In genomic region chr10:56902554-56902953, GRCh38 we compare ENCODE assay signal across 24 cellular contexts.
DNase-seq lines count a peak whose midpoint lies in the region; ATAC-seq, FAIRE-seq and TF ChIP-seq lines count a peak whose summit lies in the region.
"Had no signal": no experiment of that assay in that cellular context is flagged by ENCODE, and none has a peak within 500 bp of the region (broad histone marks: within the 10 kb centered on the region; RNA-seq: fewer than 3 reads in every experiment).

No MANE protein-coding gene starts in this region.

- TF ChIP-seq POLR2A in A549 (IDR thresholded peaks at IDR 0.05; ENCODE audit: low read length) = no peak
- no peak for TF ChIP-seq POLR2A in IMR-90 (IDR thresholded peaks at IDR 0.05; ENCODE audit: low read depth, low read length)
- no peak for TF ChIP-seq POLR2A in K562 (conservative IDR thresholded peaks at IDR 0.05)

- CTCF ChIA-PET in A549 (lab: Yijun Ruan, JAX) = no interaction called here
- CTCF ChIA-PET in IMR-90 (lab: Yijun Ruan, JAX) = no interaction called here
- CTCF ChIA-PET in K562 (lab: Yijun Ruan, JAX; ENCODE audit: low intra/inter-chr PET ratio) = no interaction called here
- CTCF ChIA-PET in GM10248 (lab: Yijun Ruan, JAX) = no interaction called here
- CTCF ChIA-PET in CD8-positive, alpha-beta memory T cell (lab: Charles Lee) = no interaction called here

- no peak overlapping the region for H4K91ac ChIP-seq in IMR-90 (ENCODE audit: insufficient read depth, low read depth, low read length)

- in situ Hi-C loops in IMR-90 (cut with MboI; ENCODE audit: low sequenced_read_pairs) = no loop called here
- in situ Hi-C loops in K562 (cut with MboI) = no loop called here

- H2AK9ac ChIP-seq in IMR-90 (replicated peaks; ENCODE audit: low read depth, low read length, poor library complexity) = no peak overlapping the region

- no peaks in the 10 kb centered on the region for H3K79me2 ChIP-seq in K562 (ENCODE audit: control insufficient read depth, insufficient read depth, low read length)

- no peak overlapping the region for H2BK120ac ChIP-seq in IMR-90 (ENCODE audit: low read depth, low read length)

- no peak overlapping the region for H4K5ac ChIP-seq in IMR-90 (ENCODE audit: low read depth, low read length)

- H3K9me3 ChIP-seq in A549 (no peaks in the 10 kb centered on the region), IMR-90 (ENCODE audit: control insufficient read depth, insufficient read depth, low read length) (no peaks in the 10 kb centered on the region), K562 (replicated peaks; ENCODE audit: control insufficient read depth, insufficient read depth, low read depth, low read length) (no peaks in the 10 kb centered on the region)
- H3K9me3 ChIP-seq in CD8-positive, alpha-beta memory T cell (ENCODE audit: low read length) = no peaks in the 10 kb centered on the region
- H3K9me3 ChIP-seq: BLaER1 treated with 17β-estradiol and CSF1 and Interleukin-3, amounts not matched to agents 10 nM and 100 nM had no signal

- no peak overlapping the region for H3K27ac ChIP-seq in A549
- no peak overlapping the region for H3K27ac ChIP-seq in IMR-90 (ENCODE audit: insufficient read depth, low read length)
- H3K27ac ChIP-seq in K562 (ENCODE audit: extremely low read depth, low read depth, low read length) = no peak overlapping the region
- no peak overlapping the region for H3K27ac ChIP-seq in CD8-positive, alpha-beta memory T cell (ENCODE audit: low read depth, low read length)
- H3K27ac ChIP-seq: BLaER1 treated with 17β-estradiol and CSF1 and Interleukin-3, amounts not matched to agents 10 nM and 100 nM; C4-2B had no signal

- H3K9me1 ChIP-seq in IMR-90 (ENCODE audit: insufficient read depth, low read length) (no peaks in the 10 kb centered on the region), K562 (ENCODE audit: control insufficient read depth, insufficient read depth, low read length) (no peaks in the 10 kb centered on the region)

- WGBS in A549 (ENCODE audit: missing lambda C conversion rate) = 5% methylated on average over 3 of the region's 3 CpGs
- WGBS in IMR-90 (ENCODE audit: extremely low coverage in 2 of 2, insufficient read length in 1 of 2), 2 experiments = no CpG with 5 or more reads among the region's 3 CpGs
- WGBS in K562 (ENCODE audit: insufficient coverage, low coverage, missing lambda C conversion rate) = 2% methylated on average over 3 of the region's 3 CpGs

- H4K20me1 ChIP-seq in IMR-90 (ENCODE audit: insufficient read depth, low read length) = no peaks in the 10 kb centered on the region
- no peaks in the 10 kb centered on the region for H4K20me1 ChIP-seq in K562 (replicated peaks; ENCODE audit: control insufficient read depth, insufficient read depth, low read length)
- H4K20me1 ChIP-seq: BLaER1 treated with 17β-estradiol and CSF1 and Interleukin-3, amounts not matched to agents 10 nM and 100 nM had no signal

- BruUV-seq in IMR-90 (replicated peaks; lab: Mats Ljungman, UMichigan) (no TSS peak), K562 (replicated peaks; lab: Mats Ljungman, UMichigan) (no TSS peak)

- no peaks in the 10 kb centered on the region for H3K27me3 Mint-ChIP-seq in CD8-positive, alpha-beta memory T cell
- H3K27me3 Mint-ChIP-seq: B cell; CD4-positive, alpha-beta T cell had no signal

- TF ChIP-seq EP300 in A549 (IDR thresholded peaks at IDR 0.05) (no peak), K562 (IDR thresholded peaks at IDR 0.05; ENCODE audit: low read length) (no peak)

- no peak overlapping the region for H2AK5ac ChIP-seq in IMR-90 (ENCODE audit: low read depth, low read length)

- TF ChIP-seq CTCF in A549 (IDR thresholded peaks at IDR 0.05) (no peak), IMR-90 (conservative IDR thresholded peaks at IDR 0.05; ENCODE audit: low read depth, low read length) (no peak), K562 (IDR thresholded peaks at IDR 0.05 in 2 of 3, conservative IDR thresholded peaks at IDR 0.05 in 1 of 3; ENCODE audit: insufficient read depth in 2 of 3, low read depth in 1 of 3, low read length in 3 of 3) (no peak), GM10248 (IDR thresholded peaks at IDR 0.05; ENCODE audit: control extremely low read depth, extremely low read depth, low read depth, missing control alignments) (no peak)

- H3K23ac ChIP-seq in IMR-90 (ENCODE audit: low read depth, low read length) = no peak overlapping the region

- H3K4me2 ChIP-seq in A549 (no peak overlapping the region), IMR-90 (ENCODE audit: low read depth, low read length) (no peak overlapping the region), K562 (ENCODE audit: insufficient read depth, low read length) (no peak overlapping the region)
- H3K4me2 ChIP-seq: BLaER1 treated with 17β-estradiol and CSF1 and Interleukin-3, amounts not matched to agents 10 nM and 100 nM had no signal

- no peak overlapping the region for H2BK5ac ChIP-seq in IMR-90 (ENCODE audit: low read depth, low read length, poor library complexity, severe bottlenecking)

- no peak overlapping the region for H3K9ac ChIP-seq in IMR-90 (ENCODE audit: low read depth, low read length)
- no peak overlapping the region for H3K9ac ChIP-seq in K562 (ENCODE audit: insufficient read depth in 1 of 2, low read depth in 2 of 2, low read length in 2 of 2)
- H3K9ac ChIP-seq: BLaER1 treated with 17β-estradiol and CSF1 and Interleukin-3, amounts not matched to agents 10 nM and 100 nM had no signal

- dilution Hi-C loops in IMR-90 (cut with HindIII; ENCODE audit: low sequenced_read_pairs, unreplicated experiment) = no loop called here

- H3K27ac Mint-ChIP-seq in CD8-positive, alpha-beta memory T cell = no peak overlapping the region
- H3K27ac Mint-ChIP-seq: B cell; CD4-positive, alpha-beta T cell; CD8-positive, alpha-beta T cell had no signal

- no peaks in the 10 kb centered on the region for H3K4me1 ChIP-seq in A549
- no peaks in the 10 kb centered on the region for H3K4me1 ChIP-seq in IMR-90 (ENCODE audit: control insufficient read depth, insufficient read depth, low read length)
- H3K4me1 ChIP-seq in K562 (replicated peaks in 1 of 2; ENCODE audit: control insufficient read depth in 2 of 2, insufficient read depth in 2 of 2, low read length in 2 of 2) = no peaks in the 10 kb centered on the region
- H3K4me1 ChIP-seq in CD8-positive, alpha-beta memory T cell (ENCODE audit: insufficient read depth, low read length) = no peaks in the 10 kb centered on the region

- no peaks in the 10 kb centered on the region for H3K27me3 ChIP-seq in IMR-90 (ENCODE audit: control insufficient read depth, insufficient read depth, low read length)
- H3K27me3 ChIP-seq in K562 (ENCODE audit: control insufficient read depth in 2 of 2, insufficient read depth in 2 of 2, low read length in 2 of 2) = no peaks in the 10 kb centered on the region
- H3K27me3 ChIP-seq in CD8-positive, alpha-beta memory T cell (ENCODE audit: insufficient read depth, low read length, poor library complexity, severe bottlenecking) = no peaks in the 10 kb centered on the region
- H3K27me3 ChIP-seq: BLaER1 treated with 17β-estradiol and CSF1 and Interleukin-3, amounts not matched to agents 10 nM and 100 nM had no signal

- intact Hi-C loops in IMR-90 (cut with micrococcal nuclease) = no loop called here
- intact Hi-C loops in K562 (cut with micrococcal nuclease) = no loop called here

- no peak overlapping the region for H2BK15ac ChIP-seq in IMR-90 (ENCODE audit: low read depth, low read length)

- no peaks in the 10 kb centered on the region for H3K79me1 ChIP-seq in IMR-90 (ENCODE audit: low read depth in 1 of 2, low read length in 2 of 2)

- H3K4me1 Mint-ChIP-seq in CD8-positive, alpha-beta memory T cell = no peaks in the 10 kb centered on the region
- H3K4me1 Mint-ChIP-seq: B cell had no signal

- H3K36me3 ChIP-seq in IMR-90 (ENCODE audit: control insufficient read depth, insufficient read depth, low read length) = no peaks in the 10 kb centered on the region
- no peaks in the 10 kb centered on the region for H3K36me3 ChIP-seq in K562 (ENCODE audit: control insufficient read depth, insufficient read depth, low read length)
- no peaks in the 10 kb centered on the region for H3K36me3 ChIP-seq in CD8-positive, alpha-beta memory T cell (ENCODE audit: insufficient read depth, low read length)
- H3K36me3 ChIP-seq: BLaER1 treated with 17β-estradiol and CSF1 and Interleukin-3, amounts not matched to agents 10 nM and 100 nM had no signal

- H3K4me3 ChIP-seq in A549 (no peak overlapping the region), IMR-90 (ENCODE audit: insufficient read depth, low read depth, low read length) (no peak overlapping the region), K562 (no peak overlapping the region)
- no peak overlapping the region for H3K4me3 ChIP-seq in CD8-positive, alpha-beta memory T cell (ENCODE audit: low read length)
- H3K4me3 ChIP-seq: BLaER1 treated with 17β-estradiol and CSF1 and Interleukin-3, amounts not matched to agents 10 nM and 100 nM had no signal

- no peak for FAIRE-seq in A549 (lab: Jason Lieb, UNC)
- no peak for FAIRE-seq in K562 (lab: Jason Lieb, UNC)
- FAIRE-seq: A204.1, GM12891, GM19239 had no signal

- H2BK20ac ChIP-seq in IMR-90 (ENCODE audit: low read depth, low read length) = no peak overlapping the region

- no peak overlapping the region for H2AFZ ChIP-seq in IMR-90 (replicated peaks; ENCODE audit: low read length, poor library complexity)
- no peak overlapping the region for H2AFZ ChIP-seq in K562 (ENCODE audit: low read depth, low read length)

- TF ChIP-seq RAD21 in A549 (conservative IDR thresholded peaks at IDR 0.05 in 1 of 2, IDR thresholded peaks at IDR 0.05 in 1 of 2) (no peak), IMR-90 (IDR thresholded peaks at IDR 0.05; ENCODE audit: low read length) (no peak), K562 (CRISPR knock-in tag; conservative IDR thresholded peaks at IDR 0.05 in 1 of 2, IDR thresholded peaks at IDR 0.05 in 1 of 2) (no peak)

- H3K4ac ChIP-seq in IMR-90 (ENCODE audit: low read depth, low read length) = no peak overlapping the region

- no peak overlapping the region for H3K4me3 Mint-ChIP-seq in CD8-positive, alpha-beta memory T cell
- H3K4me3 Mint-ChIP-seq: B cell; CD4-positive, alpha-beta T cell; CD8-positive, alpha-beta T cell had no signal

- POLR2A ChIA-PET in A549 (lab: Yijun Ruan, JAX) (no interaction called here), IMR-90 (lab: Charles Lee; ENCODE audit: unreplicated experiment) (no interaction called here), K562 (lab: Yijun Ruan, JAX) (no interaction called here), GM10248 (lab: Yijun Ruan, JAX) (no interaction called here)
- POLR2A ChIA-PET in CD8-positive, alpha-beta memory T cell (lab: Charles Lee) = no interaction called here

- no peak overlapping the region for H3K56ac ChIP-seq in IMR-90 (ENCODE audit: extremely low read depth, insufficient read depth, low read length)

- no peaks in the 10 kb centered on the region for H3K36me3 Mint-ChIP-seq in CD8-positive, alpha-beta memory T cell
- H3K36me3 Mint-ChIP-seq: CD8-positive, alpha-beta T cell had no signal

- peaks cover 0 to 28% (median 13%) of the 10 kb centered on the region in 5 donors for H3K9me3 Mint-ChIP-seq in CD8-positive, alpha-beta memory T cell

- no peak overlapping the region for H4K8ac ChIP-seq in IMR-90 (ENCODE audit: low read depth in 2 of 2, low read length in 2 of 2)

- no peak for DNase-seq in A549 (ENCODE audit: low read depth in 1 of 2, low spot score in 1 of 2)
- DNase-seq in IMR-90 = no peak
- no peak for DNase-seq in K562 (ENCODE audit: extremely low read depth in 1 of 4, low spot score in 3 of 4)
- no peak for DNase-seq in UCSD-AML1 (lab: John Stamatoyannopoulos, UW; ENCODE audit: unreplicated experiment)
- no peak for DNase-seq in GM10248 (ENCODE audit: extremely low spot score)
- no peak for DNase-seq in CD8-positive, alpha-beta memory T cell
- DNase-seq: 8988T; AML-193; CD4-positive, alpha-beta T cell; CD8-positive, alpha-beta T cell; COR-L47; DMS 273 treated with DMSO at 0.1 percent for 48 hours; DMS153; DMS53; DMS79; DND-41; EL; GDM1 had no signal

- no peak overlapping the region for H3K14ac ChIP-seq in IMR-90 (replicated peaks; ENCODE audit: low read depth, low read length)

- H3K18ac ChIP-seq in IMR-90 (ENCODE audit: low read depth, low read length) = no peak overlapping the region

- ATAC-seq in A549 (no peak), IMR-90 (ENCODE audit: low read depth) (no peak), K562 (no peak)
- ATAC-seq: CD8-positive, alpha-beta T cell had no signal

Comparison
In these comparisons a context has a peak if more than half of its experiments do, and no peak if none do; other contexts are left out.
1. Of the 35 proteins assayed by ChIP-seq in both K562 and A549: peak only in K562: none; only in A549: none; in both: CEBPB; in neither: 34.